ENCODE assay signal across 8 cellular contexts in the genomic region with DNA sequence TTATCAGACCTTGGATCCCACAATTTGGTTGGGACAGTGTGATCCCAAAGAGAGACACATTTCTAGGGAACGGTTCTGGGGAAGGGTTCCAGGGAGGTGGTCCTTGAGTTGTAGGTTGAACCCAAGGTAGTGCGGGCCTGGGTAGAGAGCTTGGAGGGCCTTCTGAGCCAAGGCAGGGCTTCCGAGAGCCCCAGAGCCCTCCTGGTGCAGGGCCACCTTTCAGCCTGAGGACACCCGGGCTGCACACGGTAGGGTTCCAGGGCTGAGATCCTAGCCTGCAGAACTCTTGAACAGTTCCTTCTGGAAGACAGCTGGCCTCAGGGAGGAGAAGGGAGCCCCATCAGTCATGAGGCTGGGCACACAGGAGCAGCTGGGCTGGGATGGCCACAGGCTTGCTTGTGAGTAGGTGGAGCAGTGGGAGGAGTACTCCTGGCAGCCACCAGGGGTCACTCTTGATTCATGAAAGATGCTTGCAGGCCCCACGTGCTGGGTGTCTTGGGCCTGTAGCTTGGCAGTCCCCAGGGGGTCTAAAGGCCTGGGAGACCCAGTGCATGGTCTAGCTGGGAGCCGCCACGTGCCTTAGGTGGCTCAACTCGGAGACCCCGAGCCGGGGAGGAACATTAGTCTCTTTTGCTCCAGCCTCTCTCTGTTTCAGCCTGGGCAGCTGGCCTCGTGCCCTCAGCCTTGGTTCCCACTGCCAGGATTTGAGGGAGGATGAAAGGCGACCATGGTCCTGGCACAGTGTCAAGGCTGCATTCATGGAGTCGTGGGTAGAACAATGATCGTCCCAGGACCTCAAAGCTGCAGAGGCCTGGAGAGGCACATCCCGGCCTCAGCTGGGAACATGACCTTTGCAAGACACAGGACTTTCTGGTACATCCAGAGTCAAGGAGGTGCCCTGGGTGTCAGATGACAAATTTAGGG.
DNase-seq lines count a peak whose midpoint lies in the region; ATAC-seq and TF ChIP-seq lines count a peak whose summit lies in the region.

No MANE protein-coding gene starts in this region.

- intact Hi-C loops in ovary (cut with DNase I) (loop anchor here in 1 of 4 donors (10.0 kb wide), 1 partner anchor 247 kb away; no protein-coding TSS in a partner anchor), upper lobe of right lung (cut with DNase I) (no loop called here)

- DNase-seq in EH (ENCODE audit: low read depth): peak; percentile 70
- DNase-seq in LHCN-M2 (ENCODE audit: low read depth): peak; percentile 78
- DNase-seq in RPMI7951 (ENCODE audit: low read depth): peak; percentile 60
- DNase-seq in activated T-helper 9 cell treated with anti-CD3 and anti-CD28 coated beads, Interleukin-2, amount 50 U/mL, for 16 hours (ENCODE audit: low read depth): peak; percentile 6
- DNase-seq in germinal center (ENCODE audit: low spot score): peak; percentile 63
- peak; percentile 32 to 76 (median 65) for DNase-seq in ovary
- peak; percentile 76 for DNase-seq in upper lobe of right lung

- H3K27ac ChIP-seq in ovary (no peak overlapping the region), upper lobe of right lung (no peak overlapping the region)

- no peak for TF ChIP-seq POLR2A in ovary (IDR thresholded peaks at IDR 0.05)

- H3K36me3 ChIP-seq in ovary: no peaks in the 10 kb centered on the region
- no peaks in the 10 kb centered on the region for H3K36me3 ChIP-seq in upper lobe of right lung

- TF ChIP-seq EP300 in ovary (IDR thresholded peaks at IDR 0.05): no peak

- H3K27me3 ChIP-seq in ovary (no peaks in the 10 kb centered on the region), upper lobe of right lung (no peaks in the 10 kb centered on the region)

- H3K9me3 ChIP-seq in ovary (no peaks in the 10 kb centered on the region), upper lobe of right lung (no peaks in the 10 kb centered on the region)

- no peak overlapping the region for H3K4me3 ChIP-seq in ovary
- no peak overlapping the region for H3K4me3 ChIP-seq in upper lobe of right lung

- H3K4me1 ChIP-seq in ovary (ENCODE audit: insufficient read depth) (peaks cover 3% of the 10 kb centered on the region), upper lobe of right lung (no peaks in the 10 kb centered on the region)

- peak; percentile 24 to 64 (median 52) for TF ChIP-seq CTCF in ovary (IDR thresholded peaks at IDR 0.05)
- TF ChIP-seq CTCF in upper lobe of right lung (IDR thresholded peaks at IDR 0.05): peak; percentile 87

- ATAC-seq in GM21737 (IDR thresholded peaks at IDR 0.05; ENCODE audit: unreplicated experiment) (peak; percentile 80), upper lobe of right lung (peak; percentile 92)

- 32 to 44% (median 34%) methylated on average over 15 to 16 of the region's 16 CpGs for WGBS in ovary, 3 donors

Comparison
In these comparisons a context has a peak if more than half of its experiments do, and no peak if none do; other contexts are left out.
1. DNase-seq: peak in every context shown above with its lines; median percentile 78 in LHCN-M2; 76 in upper lobe of right lung; 70 in EH; 65 in ovary; 63 in germinal center; 60 in RPMI7951; 6 in activated T-helper 9 cell treated with anti-CD3 and anti-CD28 coated beads, Interleukin-2, amount 50 U/mL, for 16 hours.